In genomic region chr13:22915442-22916082, GRCh38 we compare ENCODE assay signal across 9 cellular contexts.
DNase-seq lines count a peak whose midpoint lies in the region; ATAC-seq and TF ChIP-seq lines count a peak whose summit lies in the region.
"Had no signal": no experiment of that assay in that cellular context is flagged by ENCODE, and none has a peak within 500 bp of the region (broad histone marks: within the 10 kb centered on the region; RNA-seq: fewer than 3 reads in every experiment).

No MANE protein-coding gene starts in this region.

- no peaks in the 10 kb centered on the region for H3K36me3 ChIP-seq in RWPE2 (ENCODE audit: low read depth)
- no peaks in the 10 kb centered on the region for H3K36me3 ChIP-seq in mucosa of descending colon (ENCODE audit: low read depth)
- no peaks in the 10 kb centered on the region for H3K36me3 ChIP-seq in urinary bladder (ENCODE audit: insufficient read depth)

- 3% methylated on average over 58 of the region's 58 CpGs for WGBS in urinary bladder

- intact Hi-C loops in mucosa of descending colon (cut with DNase I, micrococcal nuclease) = no loop called here

- TF ChIP-seq CTCF in RWPE2 (IDR thresholded peaks at IDR 0.05; ENCODE audit: poor library complexity, severe bottlenecking) (no peak), mucosa of descending colon (IDR thresholded peaks at IDR 0.05) (no peak)

- H3K27ac ChIP-seq in RWPE2 (ENCODE audit: poor library complexity, severe bottlenecking) = no peak overlapping the region
- no peak overlapping the region for H3K27ac ChIP-seq in urinary bladder (ENCODE audit: low read depth)

- no peaks in the 10 kb centered on the region for H3K9me3 ChIP-seq in RWPE2 (ENCODE audit: severe bottlenecking)
- H3K9me3 ChIP-seq in mucosa of descending colon = no peaks in the 10 kb centered on the region

- peak; percentile 12 for DNase-seq in NCI-H2227 (lab: John Stamatoyannopoulos, UW; ENCODE audit: unreplicated experiment)
- DNase-seq in NCI-H2227 treated with DMSO at 0.1 percent for 48 hours (lab: John Stamatoyannopoulos, UW) = no peak
- DNase-seq in RWPE2 (ENCODE audit: low spot score) = no peak
- peak; percentile 51 to 68 (median 60) for DNase-seq in mucosa of descending colon
- no peak for DNase-seq in NCI-H2029 (lab: John Stamatoyannopoulos, UW)
- DNase-seq: CD4-positive, CD25-positive, alpha-beta regulatory T cell had no signal

- H3K27me3 ChIP-seq in RWPE2 (ENCODE audit: insufficient read depth, poor library complexity, severe bottlenecking) = no peaks in the 10 kb centered on the region

- H3K4me3 ChIP-seq in RWPE2 (ENCODE audit: severe bottlenecking) (peak overlapping the region; percentile 40), mucosa of descending colon (no peak overlapping the region), urinary bladder (ENCODE audit: low read depth, low read length) (peak overlapping the region; percentile 71)

- ATAC-seq in HG02870 (IDR thresholded peaks at IDR 0.05; ENCODE audit: unreplicated experiment) (peak; percentile 80), RWPE2 (ENCODE audit: low read depth) (peak; percentile 88), esophagus mucosa (peak; percentile 85), mucosa of descending colon (peak; percentile 84)

- H3K4me1 ChIP-seq in RWPE2 (ENCODE audit: insufficient read depth, poor library complexity, severe bottlenecking) = no peaks in the 10 kb centered on the region
- no peaks in the 10 kb centered on the region for H3K4me1 ChIP-seq in mucosa of descending colon (ENCODE audit: low read depth)
- H3K4me1 ChIP-seq in urinary bladder (ENCODE audit: insufficient read depth) = no peaks in the 10 kb centered on the region

Comparison
In these comparisons a context has a peak if more than half of its experiments do, and no peak if none do; other contexts are left out.
1. DNase-seq: peak in NCI-H2227 (single experiment) and mucosa of descending colon (3 of 3); none in NCI-H2227 treated with DMSO at 0.1 percent for 48 hours (single experiment), RWPE2 (single experiment) and NCI-H2029 (single experiment).
2. Peak in every context shown above with its lines, with median percentiles within 50 percentile points of each other: ATAC-seq.